8 cellular contexts compared by ENCODE assay signal in the genomic region with DNA sequence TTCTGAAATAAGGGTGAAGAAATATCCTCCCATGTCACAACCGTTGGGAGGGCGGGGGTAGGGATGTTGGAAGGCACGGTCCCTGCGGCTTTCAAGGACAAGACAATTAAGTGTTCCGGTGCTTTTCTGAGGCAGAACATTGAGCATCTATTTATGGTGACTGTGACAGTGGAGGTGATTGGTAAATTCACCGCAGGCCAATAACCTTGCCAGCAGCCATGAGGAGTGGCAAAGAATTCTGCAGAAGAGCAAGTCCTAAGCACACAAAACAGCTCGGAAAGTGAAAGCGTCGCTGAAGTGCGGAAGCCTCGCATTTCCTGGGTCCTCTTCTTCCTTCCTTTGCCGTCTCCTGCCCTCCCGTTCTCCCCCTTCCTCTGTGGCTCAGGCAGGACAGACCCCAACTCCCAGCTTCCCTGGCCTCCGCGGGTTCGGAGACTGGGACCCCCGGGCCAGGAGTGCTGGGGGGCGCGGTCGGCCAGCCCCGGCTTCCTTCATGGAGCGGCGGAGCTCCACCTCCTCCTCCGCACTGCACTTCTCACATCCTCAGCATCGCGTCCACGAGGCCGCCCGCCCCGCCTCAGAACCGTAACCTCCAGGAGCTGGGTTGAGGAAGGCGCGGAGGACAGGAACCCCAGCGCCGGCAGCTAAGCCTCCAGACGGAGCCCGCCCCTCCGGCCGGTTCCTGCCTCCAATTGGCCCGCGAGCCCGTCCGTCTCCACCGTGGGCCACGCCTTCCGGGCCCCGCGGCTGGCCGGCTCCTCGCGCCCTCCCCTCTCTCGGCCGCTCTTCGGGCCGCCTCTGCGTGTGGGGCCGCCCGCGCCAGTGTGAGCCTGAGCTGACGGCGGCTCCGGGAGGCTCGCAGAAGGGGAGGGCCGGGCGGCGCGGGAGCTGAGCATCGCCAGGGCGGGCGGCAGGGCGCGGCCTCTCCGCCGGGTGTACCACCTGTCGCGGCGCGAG. TPM values are rescaled to one million over a fixed set of nuclear protein-coding genes. Genes with fewer than 3 reads are reported as not detected.
A peak's percentile ranks its signal among the peaks of the same experiment; 100 is the strongest.
DNase-seq lines count a peak whose midpoint lies in the region; ATAC-seq and TF ChIP-seq lines count a peak whose summit lies in the region.

A gene (plus strand): TSS at position 774 of the 957 bp plus-strand sequence. CDS start 16,703 bp downstream, outside the sequence.

- H3K9me3 ChIP-seq in PC-9 (ENCODE audit: insufficient read depth, low read depth): no peaks in the 10 kb centered on the region

- peaks cover 40% of the 10 kb centered on the region for H3K79me2 ChIP-seq in PC-9 (ENCODE audit: low read depth)

- peak within 1 kb of the TSS; percentile 61 for H3K27ac ChIP-seq in PC-9

- H3F3A ChIP-seq in PC-9 (ENCODE audit: insufficient read depth, low read depth): peaks cover 18% of the 10 kb centered on the region

- CTCF ChIA-PET in PC-9 (lab: Charles Lee): no interaction called here

- peak; percentile 96 for ATAC-seq in GM21717 (IDR thresholded peaks at IDR 0.05; ENCODE audit: unreplicated experiment)

- H3K9me2 ChIP-seq in PC-9 (ENCODE audit: insufficient read depth): no peaks in the 10 kb centered on the region

- DNase-seq in DMS53 (lab: John Stamatoyannopoulos, UW): peak; percentile 99
- DNase-seq in KBM-7: peak; percentile 95
- DNase-seq in PC-9: peak; percentile 82 to 91
- peak; percentile 93 for DNase-seq in activated T-cell treated with anti-CD3 and anti-CD28 coated beads, Interleukin-2, amount 50 U/mL, for 1 hour
- no peak for DNase-seq in epithelial cell of proximal tubule (ENCODE audit: low read depth)
- DNase-seq in mucosa of gallbladder (ENCODE audit: low spot score): peak; percentile 94
- peak; percentile 83 for DNase-seq in stimulated activated CD8-positive, alpha-beta memory T cell treated with anti-CD3 and anti-CD28 coated beads, Interleukin-4, amount 100 ng/mL, for 24 hours (ENCODE audit: low read depth)

- no peaks in the 10 kb centered on the region for H3K36me3 ChIP-seq in PC-9 (ENCODE audit: low read depth)

- no peaks in the 10 kb centered on the region for H4K20me1 ChIP-seq in PC-9 (ENCODE audit: insufficient read depth)

- in situ Hi-C loops in KBM-7 (cut with MboI; ENCODE audit: low pct_unique_long_range_greater_than_20kb, low sequenced_read_pairs): no loop called here

- H2AFZ ChIP-seq in PC-9: peak within 1 kb of the TSS; percentile 92

- BruUV-seq in PC-9 (replicated peaks; lab: Mats Ljungman, UMichigan): TSS peak; percentile 97

- H3K4me2 ChIP-seq in PC-9: peak within 1 kb of the TSS; percentile 97

- intact Hi-C loops in PC-9 (cut with micrococcal nuclease; ENCODE audit: unreplicated experiment): loop anchor here (5.0 kb wide), 2 partner anchors 41 to 154 kb away; a partner anchor contains a TSS

- H3K4me1 ChIP-seq in PC-9 (replicated peaks; ENCODE audit: insufficient read depth): peaks cover 31% of the 10 kb centered on the region

- TF ChIP-seq CTCF in PC-9 (conservative IDR thresholded peaks at IDR 0.05) (no peak), epithelial cell of proximal tubule (conservative IDR thresholded peaks at IDR 0.05; ENCODE audit: low read depth, low read length) (no peak)

- POLR2A ChIA-PET in PC-9 (lab: Charles Lee; ENCODE audit: unreplicated experiment): interaction anchor here (0.6 to 0.9 kb wide), 5 partner anchors 10 to 1029 kb away, joined by 3 to 6 read pairs (median 3); a partner anchor contains a TSS

- H3K4me3 ChIP-seq in PC-9 (peak within 1 kb of the TSS; percentile 73), epithelial cell of proximal tubule (ENCODE audit: low read depth, low read length) (peak within 1 kb of the TSS; percentile 72)

- H3K27me3 ChIP-seq in PC-9 (ENCODE audit: insufficient read depth, low read depth): no peaks in the 10 kb centered on the region

RNA-seq across cellular contexts. Expression of the gene that starts here (rescaled TPM):
- total RNA-seq in PC-9 (2021) (24.6 and 27.9 TPM in 2 replicates), epithelial cell of proximal tubule (57.4 and 60.4 TPM in 2 replicates), mucosa of gallbladder (39.0 TPM)
